25 cellular contexts compared by ENCODE assay signal in genomic region chr10:10432306-10433035, GRCh38.
DNase-seq lines count a peak whose midpoint lies in the region; TF ChIP-seq lines count a peak whose summit lies in the region.
"Had no signal": no experiment of that assay in that cellular context is flagged by ENCODE, and none has a peak within 500 bp of the region (broad histone marks: within the 10 kb centered on the region; RNA-seq: fewer than 3 reads in every experiment).

No MANE protein-coding gene starts in this region.

- H2AFZ ChIP-seq in OCI-LY7 (ENCODE audit: low read length) = no peak overlapping the region
- H2AFZ ChIP-seq: GM23248 had no signal

- H3K27me3 Mint-ChIP-seq in brain = no peaks in the 10 kb centered on the region
- no peaks in the 10 kb centered on the region for H3K27me3 Mint-ChIP-seq in type B pancreatic cell
- H3K27me3 Mint-ChIP-seq: activated B cell treated with CpG ODN at 0.5 μM for 24 hours had no signal

- BruUV-seq in OCI-LY7 (replicated peaks; lab: Mats Ljungman, UMichigan) = no TSS peak

- DNase-seq in NCI-H345 (lab: John Stamatoyannopoulos, UW) (peak; percentile 50), inferior parietal cortex (ENCODE audit: extremely low spot score) (peak; percentile 72), superior temporal gyrus (ENCODE audit: extremely low spot score) (peak; percentile 72), COLO668 (lab: John Stamatoyannopoulos, UW; ENCODE audit: unreplicated experiment) (no peak), type B pancreatic cell (ENCODE audit: extremely low spot score, unreplicated experiment) (no peak), OCI-LY7 (ENCODE audit: low spot score) (no peak)
- DNase-seq: activated B cell treated with CpG ODN at 0.5 μM for 24 hours; activated CD4-positive, alpha-beta T cell treated with anti-CD3 and anti-CD28 coated beads, Interleukin-2, amount 50 U/mL, for 1 hour; activated effector memory CD4-positive, alpha-beta T cell treated with anti-CD3 and anti-CD28 coated beads, Interleukin-2, amount 50 U/mL, for 16 hours; activated T-cell treated with anti-CD3 and anti-CD28 coated beads, Interleukin-2, amount 50 U/mL, for 24 hours; erythroblast; GM23248; heart right ventricle; HFFc6; naive B cell; NCI-H146; NCI-H2107; NCI-H510A treated with DMSO at 0.1 percent for 48 hours; stimulated activated CD4-positive, alpha-beta T cell treated with anti-CD3 and anti-CD28 coated beads, Interleukin-15, amount 100 ng/mL, for 24 hours; stimulated activated CD4-positive, alpha-beta T cell treated with anti-CD3 and anti-CD28 coated beads, Interleukin-4, amount 100 ng/mL, for 4 hours; transverse colon had no signal

- no peaks in the 10 kb centered on the region for H3K79me2 ChIP-seq in OCI-LY7 (ENCODE audit: insufficient read depth, low read depth, low read length)

- H3K4me3 Mint-ChIP-seq in brain (peak overlapping the region in 2 of 5 experiments; percentile 18 to 56), type B pancreatic cell (no peak overlapping the region)
- H3K4me3 Mint-ChIP-seq: activated B cell treated with CpG ODN at 0.5 μM for 24 hours; activated naive CD8-positive, alpha-beta T cell; activated T-cell treated with anti-CD3 and anti-CD28 coated beads, Interleukin-2, amount 50 U/mL, for 24 hours; HFFc6; naive B cell had no signal

- intact Hi-C loops in OCI-LY7 (cut with micrococcal nuclease; ENCODE audit: unreplicated experiment) = no loop called here

- H3K4me3 ChIP-seq in OCI-LY7 (ENCODE audit: low read depth, low read length, poor library complexity, severe bottlenecking) = no peak overlapping the region
- H3K4me3 ChIP-seq: BLaER1 treated with 17β-estradiol and CSF1 and Interleukin-3, amounts not matched to agents 10 nM and 100 nM; GM23248; heart right ventricle; prostate gland; transverse colon had no signal

- POLR2A ChIA-PET in OCI-LY7 (lab: Charles Lee) = no interaction called here

- H3K4me1 Mint-ChIP-seq in brain (peaks cover 26% of the 10 kb centered on the region), type B pancreatic cell (ENCODE audit: unreplicated experiment) (no peaks in the 10 kb centered on the region)
- H3K4me1 Mint-ChIP-seq: activated B cell treated with CpG ODN at 0.5 μM for 24 hours, naive B cell had no signal

- TF ChIP-seq CTCF in brain (conservative IDR thresholded peaks at IDR 0.05) (no peak), type B pancreatic cell (conservative IDR thresholded peaks at IDR 0.05) (no peak), OCI-LY7 (conservative IDR thresholded peaks at IDR 0.05; ENCODE audit: low read length) (no peak)

- CTCF ChIA-PET in OCI-LY7 (lab: Charles Lee; ENCODE audit: unreplicated experiment) = no interaction called here

- H3K27ac ChIP-seq in OCI-LY7 (ENCODE audit: low read depth, low read length, poor library complexity, severe bottlenecking) = no peak overlapping the region
- H3K27ac ChIP-seq: BLaER1 treated with 17β-estradiol and CSF1 and Interleukin-3, amounts not matched to agents 10 nM and 100 nM; GM23248; heart right ventricle; prostate gland; transverse colon had no signal

- H3K9me3 ChIP-seq in OCI-LY7 (ENCODE audit: low read length) = no peaks in the 10 kb centered on the region
- H3K9me3 ChIP-seq: prostate gland, transverse colon had no signal

- no peaks in the 10 kb centered on the region for H4K20me1 ChIP-seq in OCI-LY7 (ENCODE audit: insufficient read depth, low read length)
- H4K20me1 ChIP-seq: BLaER1 treated with 17β-estradiol and CSF1 and Interleukin-3, amounts not matched to agents 10 nM and 100 nM had no signal

- H3K36me3 Mint-ChIP-seq in brain = no peaks in the 10 kb centered on the region
- H3K36me3 Mint-ChIP-seq in type B pancreatic cell = no peaks in the 10 kb centered on the region
- H3K36me3 Mint-ChIP-seq: activated naive CD8-positive, alpha-beta T cell; naive B cell had no signal

- H3K27ac Mint-ChIP-seq in brain (peak overlapping the region in 3 of 5 experiments; percentile 55 to 89 (median 69)), type B pancreatic cell (no peak overlapping the region)
- H3K27ac Mint-ChIP-seq: activated B cell treated with CpG ODN at 0.5 μM for 24 hours; activated naive CD8-positive, alpha-beta T cell; activated T-cell treated with anti-CD3 and anti-CD28 coated beads, Interleukin-2, amount 50 U/mL, for 24 hours; HFFc6; naive B cell had no signal

- H3K36me3 ChIP-seq in OCI-LY7 (ENCODE audit: insufficient read depth, low read length) = no peaks in the 10 kb centered on the region
- H3K36me3 ChIP-seq: BLaER1 treated with 17β-estradiol and CSF1 and Interleukin-3, amounts not matched to agents 10 nM and 100 nM; heart right ventricle; prostate gland; transverse colon had no signal

- H3K9me3 Mint-ChIP-seq in brain = peaks cover 0 to 17% (median 4%) of the 10 kb centered on the region in 5 experiments
- no peaks in the 10 kb centered on the region for H3K9me3 Mint-ChIP-seq in type B pancreatic cell
- H3K9me3 Mint-ChIP-seq: activated T-cell treated with anti-CD3 and anti-CD28 coated beads, Interleukin-2, amount 50 U/mL, for 24 hours had no signal

- no peaks in the 10 kb centered on the region for H3K4me1 ChIP-seq in OCI-LY7 (ENCODE audit: insufficient read depth, low read length, poor library complexity, severe bottlenecking)
- H3K4me1 ChIP-seq: BLaER1 treated with 17β-estradiol and CSF1 and Interleukin-3, amounts not matched to agents 10 nM and 100 nM; heart right ventricle; prostate gland; transverse colon had no signal

- no peaks in the 10 kb centered on the region for H3K9me2 ChIP-seq in OCI-LY7 (ENCODE audit: insufficient read depth, low read length)

- H3K4me2 ChIP-seq in OCI-LY7 (ENCODE audit: low read length) = no peak overlapping the region
- H3K4me2 ChIP-seq: BLaER1 treated with 17β-estradiol and CSF1 and Interleukin-3, amounts not matched to agents 10 nM and 100 nM had no signal

Comparison
In these comparisons a context has a peak if more than half of its experiments do, and no peak if none do; other contexts are left out.
1. DNase-seq: peak in NCI-H345 (single experiment), inferior parietal cortex (single experiment) and superior temporal gyrus (single experiment); none in COLO668 (single experiment), type B pancreatic cell (single experiment) and OCI-LY7 (single experiment).